ENCODE assay signal across 8 cellular contexts in genomic region chr10:132684164-132684891, GRCh38.
DNase-seq lines count a peak whose midpoint lies in the region; ATAC-seq and TF ChIP-seq lines count a peak whose summit lies in the region.

No MANE protein-coding gene starts in this region.

- no peak for TF ChIP-seq CTCF in mucosa of descending colon (IDR thresholded peaks at IDR 0.05)

- no peak overlapping the region for H3K4me3 ChIP-seq in mucosa of descending colon

- no peaks in the 10 kb centered on the region for H3K9me3 Mint-ChIP-seq in activated CD4-positive, alpha-beta T cell treated with anti-CD3 and anti-CD28 coated beads for 36 hours (ENCODE audit: low read depth)
- no peaks in the 10 kb centered on the region for H3K9me3 Mint-ChIP-seq in activated naive CD4-positive, alpha-beta T cell treated with anti-CD3 and anti-CD28 coated beads, Interleukin-2, amount 10 ng/mL, durations not matched to agents 7 days and 5 days

- H3K36me3 ChIP-seq in KOPT-K1 (ENCODE audit: insufficient read depth, low read length) (no peaks in the 10 kb centered on the region), mucosa of descending colon (ENCODE audit: low read depth) (no peaks in the 10 kb centered on the region)

- peak; percentile 75 for DNase-seq in activated CD4-positive, alpha-beta T cell treated with anti-CD3 and anti-CD28 coated beads for 36 hours
- DNase-seq in activated CD4-positive, alpha-beta T cell treated with anti-CD3 and anti-CD28 coated beads for 1 hour: no peak
- DNase-seq in activated naive CD4-positive, alpha-beta T cell treated with anti-CD3 and anti-CD28 coated beads, Interleukin-2, amount 10 ng/mL, durations not matched to agents 7 days and 5 days: peak; percentile 73
- DNase-seq in mucosa of descending colon (no peak), NCI-H1417 treated with DMSO at 0.1 percent for 48 hours (lab: John Stamatoyannopoulos, UW) (no peak), occipital lobe (lab: John Stamatoyannopoulos, UW) (no peak), cerebellar nuclear complex (lab: John Stamatoyannopoulos, UW) (no peak)

- peak overlapping the region; percentile 79 for H3K27ac Mint-ChIP-seq in activated CD4-positive, alpha-beta T cell treated with anti-CD3 and anti-CD28 coated beads for 36 hours
- H3K27ac Mint-ChIP-seq in activated naive CD4-positive, alpha-beta T cell treated with anti-CD3 and anti-CD28 coated beads, Interleukin-2, amount 10 ng/mL, durations not matched to agents 7 days and 5 days: peak overlapping the region; percentile 72

- H3K9me3 ChIP-seq in KOPT-K1 (ENCODE audit: insufficient read depth, low read length, poor library complexity, severe bottlenecking) (no peaks in the 10 kb centered on the region), mucosa of descending colon (no peaks in the 10 kb centered on the region)

- H3K27ac ChIP-seq in KOPT-K1 (ENCODE audit: low read depth, low read length, poor library complexity, severe bottlenecking): peak overlapping the region; percentile 57

- H3K4me3 Mint-ChIP-seq in activated CD4-positive, alpha-beta T cell treated with anti-CD3 and anti-CD28 coated beads for 36 hours: no peak overlapping the region
- H3K4me3 Mint-ChIP-seq in activated naive CD4-positive, alpha-beta T cell treated with anti-CD3 and anti-CD28 coated beads, Interleukin-2, amount 10 ng/mL, durations not matched to agents 7 days and 5 days: no peak overlapping the region

- CTCF ChIA-PET in activated CD4-positive, alpha-beta T cell treated with anti-CD3 and anti-CD28 coated beads for 36 hours (lab: Charles Lee): no interaction called here
- CTCF ChIA-PET in activated naive CD4-positive, alpha-beta T cell treated with anti-CD3 and anti-CD28 coated beads, Interleukin-2, amount 10 ng/mL, durations not matched to agents 7 days and 5 days (lab: Charles Lee): no interaction called here

- H3K4me1 Mint-ChIP-seq in activated CD4-positive, alpha-beta T cell treated with anti-CD3 and anti-CD28 coated beads for 36 hours: peaks cover 22% of the 10 kb centered on the region
- H3K4me1 Mint-ChIP-seq in activated naive CD4-positive, alpha-beta T cell treated with anti-CD3 and anti-CD28 coated beads, Interleukin-2, amount 10 ng/mL, durations not matched to agents 7 days and 5 days: peaks cover 18% of the 10 kb centered on the region

- H3K27me3 Mint-ChIP-seq in activated CD4-positive, alpha-beta T cell treated with anti-CD3 and anti-CD28 coated beads for 36 hours: no peaks in the 10 kb centered on the region
- H3K27me3 Mint-ChIP-seq in activated naive CD4-positive, alpha-beta T cell treated with anti-CD3 and anti-CD28 coated beads, Interleukin-2, amount 10 ng/mL, durations not matched to agents 7 days and 5 days: no peaks in the 10 kb centered on the region

- H3K36me3 Mint-ChIP-seq in activated CD4-positive, alpha-beta T cell treated with anti-CD3 and anti-CD28 coated beads for 36 hours (ENCODE audit: low read depth): peaks cover 6% of the 10 kb centered on the region
- H3K36me3 Mint-ChIP-seq in activated naive CD4-positive, alpha-beta T cell treated with anti-CD3 and anti-CD28 coated beads, Interleukin-2, amount 10 ng/mL, durations not matched to agents 7 days and 5 days: no peaks in the 10 kb centered on the region

- peaks cover 6% of the 10 kb centered on the region for H3K4me1 ChIP-seq in mucosa of descending colon (ENCODE audit: low read depth)

- POLR2A ChIA-PET in activated CD4-positive, alpha-beta T cell treated with anti-CD3 and anti-CD28 coated beads for 36 hours (lab: Charles Lee): no interaction called here

- ATAC-seq in activated CD4-positive, alpha-beta T cell treated with anti-CD3 and anti-CD28 coated beads for 36 hours: peak; percentile 98
- peak; percentile 21 for ATAC-seq in mucosa of descending colon

- intact Hi-C loops in activated CD4-positive, alpha-beta T cell treated with anti-CD3 and anti-CD28 coated beads for 36 hours (cut with DNase I, micrococcal nuclease): loop anchor here (1.0 kb wide), 1 partner anchor 18 kb away; no protein-coding TSS in a partner anchor
- intact Hi-C loops in mucosa of descending colon (cut with DNase I, micrococcal nuclease): no loop called here

Comparison
In these comparisons a context has a peak if more than half of its experiments do, and no peak if none do; other contexts are left out.
1. DNase-seq: peak in activated CD4-positive, alpha-beta T cell treated with anti-CD3 and anti-CD28 coated beads for 36 hours (single experiment) and activated naive CD4-positive, alpha-beta T cell treated with anti-CD3 and anti-CD28 coated beads, Interleukin-2, amount 10 ng/mL, durations not matched to agents 7 days and 5 days (single experiment); none in activated CD4-positive, alpha-beta T cell treated with anti-CD3 and anti-CD28 coated beads for 1 hour (single experiment), mucosa of descending colon (0 of 3), NCI-H1417 treated with DMSO at 0.1 percent for 48 hours (single experiment), occipital lobe (single experiment) and cerebellar nuclear complex (0 of 2).
2. intact Hi-C loops: an anchor here in activated CD4-positive, alpha-beta T cell treated with anti-CD3 and anti-CD28 coated beads for 36 hours (1.0 kb wide); none called in mucosa of descending colon.